Comparison of ENCODE assay signal across 15 cellular contexts in genomic region chr10:113893570-113893969, GRCh38. TPM values are rescaled to one million over a fixed set of nuclear protein-coding genes. Genes with fewer than 3 reads are reported as not detected.
A peak's percentile ranks its signal among the peaks of the same experiment; 100 is the strongest.
DNase-seq lines count a peak whose midpoint lies in the region; TF ChIP-seq lines count a peak whose summit lies in the region.
"Had no signal": no experiment of that assay in that cellular context is flagged by ENCODE, and none has a peak within 500 bp of the region (broad histone marks: within the 10 kb centered on the region; RNA-seq: fewer than 3 reads in every experiment).

No MANE protein-coding gene starts in this region.

- no peak for TF ChIP-seq CTCF in PC-9 (conservative IDR thresholded peaks at IDR 0.05)
- no peak for TF ChIP-seq CTCF in chondrocyte (IDR thresholded peaks at IDR 0.05)
- TF ChIP-seq CTCF in right atrium auricular region (IDR thresholded peaks at IDR 0.05), result no peak
- no peak for TF ChIP-seq CTCF in nephron progenitor cell (IDR thresholded peaks at IDR 0.05)

- no peaks in the 10 kb centered on the region; the same call in 1 of the 2 replicates for H3K36me3 ChIP-seq in PC-9 (ENCODE audit: low read depth)
- H3K36me3 ChIP-seq in right atrium auricular region, result no peaks in the 10 kb centered on the region

- no peaks in the 10 kb centered on the region for H3F3A ChIP-seq in PC-9 (ENCODE audit: insufficient read depth, low read depth)

- H2AFZ ChIP-seq in PC-9, result no peak overlapping the region

- CTCF ChIA-PET in PC-9 (lab: Charles Lee), result no interaction called here

- POLR2A ChIA-PET in PC-9 (lab: Charles Lee; ENCODE audit: unreplicated experiment), result no interaction called here

- H3K9me2 ChIP-seq in PC-9 (ENCODE audit: insufficient read depth), result no peaks in the 10 kb centered on the region

- no peaks in the 10 kb centered on the region for H3K27me3 ChIP-seq in PC-9 (ENCODE audit: insufficient read depth, low read depth)
- H3K27me3 ChIP-seq in right atrium auricular region, result no peaks in the 10 kb centered on the region
- H3K27me3 ChIP-seq: BLaER1 had no signal

- H3K79me2 ChIP-seq in PC-9 (ENCODE audit: low read depth), result no peaks in the 10 kb centered on the region

- no TSS peak for BruUV-seq in PC-9 (replicated peaks; lab: Mats Ljungman, UMichigan)

- H3K4me3 Mint-ChIP-seq in chondrocyte (ENCODE audit: unreplicated experiment) (no peak overlapping the region), nephron progenitor cell (no peak overlapping the region)
- H3K4me3 Mint-ChIP-seq: CD8-positive, alpha-beta T cell had no signal

- H3K4me1 ChIP-seq in PC-9 (replicated peaks; ENCODE audit: insufficient read depth), result peaks cover 19% of the 10 kb centered on the region
- peaks cover 0 to 22% of the 10 kb centered on the region in 2 donors for H3K4me1 ChIP-seq in right atrium auricular region
- H3K4me1 ChIP-seq: BLaER1 had no signal

- H3K27me3 Mint-ChIP-seq in chondrocyte (ENCODE audit: low read depth) (no peaks in the 10 kb centered on the region), nephron progenitor cell (ENCODE audit: low read depth, poor library complexity) (no peaks in the 10 kb centered on the region)

- no peaks in the 10 kb centered on the region; the same call in 1 of the 2 replicates for H4K20me1 ChIP-seq in PC-9 (ENCODE audit: insufficient read depth)
- H4K20me1 ChIP-seq: BLaER1 had no signal

- H3K4me1 Mint-ChIP-seq in chondrocyte (ENCODE audit: low read depth) (peaks cover 63% of the 10 kb centered on the region), nephron progenitor cell (no peaks in the 10 kb centered on the region)

- H3K4me3 ChIP-seq in PC-9 (no peak overlapping the region), right atrium auricular region (no peak overlapping the region)
- H3K4me3 ChIP-seq: A549, BLaER1, K562 had no signal

- H3K9me3 Mint-ChIP-seq in chondrocyte (ENCODE audit: low read depth), result no peaks in the 10 kb centered on the region
- H3K9me3 Mint-ChIP-seq in nephron progenitor cell, result no peaks in the 10 kb centered on the region

- H3K4me2 ChIP-seq in PC-9, result 0 out of 2 replicates have a peak overlapping the region, but pooled peaks have one; percentile 2
- H3K4me2 ChIP-seq: A549, BLaER1 had no signal

- peak in 1 of 2 experiments; percentile 43 for DNase-seq in PC-9
- DNase-seq in chondrocyte (ENCODE audit: low spot score), result no peak
- no peak for DNase-seq in right atrium auricular region (ENCODE audit: low spot score)
- no peak for DNase-seq in nephron progenitor cell
- DNase-seq in T-helper 9 cell, result no peak
- DNase-seq in iPS-NIHi11 (ENCODE audit: low spot score), result no peak
- no peak for DNase-seq in NCI-H2171 (lab: John Stamatoyannopoulos, UW)
- DNase-seq: CD8-positive, alpha-beta T cell; NCI-H1105 treated with DMSO at 0.1 percent for 48 hours; NCI-H1694; NCI-H226; NCI-H524 treated with DMSO at 0.1 percent for 48 hours had no signal

- H3K9me3 ChIP-seq in PC-9 (ENCODE audit: insufficient read depth, low read depth), result no peaks in the 10 kb centered on the region
- H3K9me3 ChIP-seq in right atrium auricular region, result no peaks in the 10 kb centered on the region
- H3K9me3 ChIP-seq: A549 had no signal

- H3K27ac Mint-ChIP-seq in chondrocyte (ENCODE audit: unreplicated experiment) (peak overlapping the region; percentile 14), nephron progenitor cell (peak overlapping the region; percentile 14)
- H3K27ac Mint-ChIP-seq: CD8-positive, alpha-beta T cell had no signal

- no peak overlapping the region for H3K27ac ChIP-seq in PC-9
- H3K27ac ChIP-seq in right atrium auricular region, result peak overlapping the region; percentile 28 to 84
- H3K27ac ChIP-seq: A549, BLaER1 had no signal

- H3K36me3 Mint-ChIP-seq in chondrocyte (ENCODE audit: low read depth) (peaks cover 3% of the 10 kb centered on the region), nephron progenitor cell (ENCODE audit: low read depth) (peaks cover 53% of the 10 kb centered on the region)

- intact Hi-C loops in PC-9 (cut with micrococcal nuclease; ENCODE audit: unreplicated experiment), result no loop called here

RNA-seq across cellular contexts. Expression of gene NHLRC2, which starts 39.1 kb away (rescaled TPM):
- total RNA-seq in PC-9 (2021) (22.5 and 22.8 TPM in 2 replicates), chondrocyte (26.3 to 47.2 TPM (median 29.2 TPM) in 3 replicates), right atrium auricular region (10 to 100 TPM; 38.6 to 74.8 TPM)

RNA-seq across cellular contexts. Expression of gene DCLRE1A, which starts 39.7 kb away (rescaled TPM):
- total RNA-seq in PC-9 (2021) (6.1 and 7.7 TPM in 2 replicates), chondrocyte (5.7 to 7.0 TPM (median 6.3 TPM) in 3 replicates), right atrium auricular region (1 to 10 TPM; 4.9 to 7.4 TPM)
